Comparison of ENCODE assay signal across 8 cellular contexts in the genomic region with DNA sequence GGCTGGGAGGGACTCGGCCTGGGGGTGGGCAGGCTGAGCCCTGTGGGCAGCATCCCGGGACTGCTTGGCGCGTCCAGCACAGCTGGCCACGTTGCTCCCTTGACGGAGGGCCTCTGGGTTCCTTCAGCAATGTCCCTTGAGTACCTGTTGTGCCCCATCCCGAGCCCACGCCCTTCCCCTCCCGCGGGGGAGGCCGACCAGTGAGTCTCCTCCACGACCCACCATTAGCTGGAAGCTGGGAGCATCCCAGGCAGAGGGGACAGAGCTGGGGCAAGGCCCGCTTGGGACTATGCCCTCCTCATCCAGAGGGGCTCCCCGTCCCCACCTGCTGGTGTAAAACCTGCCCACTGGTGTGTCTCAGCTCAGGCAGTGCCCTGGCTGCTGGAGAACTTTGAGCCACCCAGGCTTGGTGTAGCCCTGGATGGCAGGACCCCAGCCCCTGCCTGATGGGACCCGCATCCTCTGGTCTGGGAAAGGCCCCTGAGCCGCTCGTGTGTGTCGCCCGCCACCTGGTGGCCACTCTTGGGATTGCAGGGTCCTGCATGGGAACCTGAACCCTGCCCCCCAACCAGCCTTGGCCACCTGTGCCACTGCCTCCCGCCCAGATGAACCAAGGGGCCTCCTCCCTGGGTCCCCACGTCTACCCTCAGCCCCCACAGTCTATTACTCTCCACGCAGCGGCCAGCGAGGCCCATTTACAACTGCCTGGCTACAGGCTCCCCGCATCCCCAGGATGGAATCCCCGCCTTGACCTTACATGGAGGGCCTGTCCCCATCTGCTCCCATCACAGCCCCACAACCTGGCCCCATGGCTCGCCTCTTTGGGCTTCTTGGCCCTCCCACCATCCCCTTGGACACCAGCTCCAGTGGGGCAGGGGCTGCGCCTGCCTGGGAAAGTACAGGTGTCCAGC. TPM values are rescaled to one million over a fixed set of nuclear protein-coding genes. Genes with fewer than 3 reads are reported as not detected.
A peak's percentile ranks its signal among the peaks of the same experiment; 100 is the strongest.
DNase-seq lines count a peak whose midpoint lies in the region; ATAC-seq lines count a peak whose summit lies in the region.

No MANE protein-coding gene starts in this region.

- peaks cover 3% of the 10 kb centered on the region for H3K4me1 Mint-ChIP-seq in activated CD8-positive, alpha-beta T cell treated with anti-CD3 and anti-CD28 coated beads, Interleukin-2, amount 10 ng/mL, durations not matched to agents 7 days and 5 days (ENCODE audit: low read depth)
- H3K4me1 Mint-ChIP-seq in memory B cell = peaks cover 6% of the 10 kb centered on the region

- H3K9me3 Mint-ChIP-seq in activated CD8-positive, alpha-beta T cell treated with anti-CD3 and anti-CD28 coated beads, Interleukin-2, amount 10 ng/mL, durations not matched to agents 7 days and 5 days (ENCODE audit: insufficient read depth) = no peaks in the 10 kb centered on the region
- no peaks in the 10 kb centered on the region for H3K9me3 Mint-ChIP-seq in memory B cell

- no peak overlapping the region for H3K4me3 Mint-ChIP-seq in activated CD8-positive, alpha-beta T cell treated with anti-CD3 and anti-CD28 coated beads, Interleukin-2, amount 10 ng/mL, durations not matched to agents 7 days and 5 days
- no peak overlapping the region for H3K4me3 Mint-ChIP-seq in memory B cell

- peak; percentile 61 for DNase-seq in NCI-H2227 (lab: John Stamatoyannopoulos, UW; ENCODE audit: unreplicated experiment)
- DNase-seq in NCI-H2227 treated with DMSO at 0.1 percent for 48 hours (lab: John Stamatoyannopoulos, UW) = no peak
- peak; percentile 42 for DNase-seq in NCI-H460 (ENCODE audit: extremely low read depth, low read depth)
- peak; percentile 87 for DNase-seq in activated CD8-positive, alpha-beta T cell treated with anti-CD3 and anti-CD28 coated beads, Interleukin-2, amount 10 ng/mL, durations not matched to agents 7 days and 5 days
- peak; percentile 92 for DNase-seq in ecto neural progenitor cell (ENCODE audit: low spot score)
- DNase-seq in memory B cell (ENCODE audit: low spot score in 2 of 2) = peak; percentile 90 to 97
- DNase-seq in stimulated activated CD8-positive, alpha-beta memory T cell treated with anti-CD3 and anti-CD28 coated beads, Interleukin-2, amount 100 ng/mL, for 1 hour (ENCODE audit: low read depth in 2 of 2) = peak; percentile 72 to 77

- CTCF ChIA-PET in activated CD8-positive, alpha-beta T cell treated with anti-CD3 and anti-CD28 coated beads, Interleukin-2, amount 10 ng/mL, durations not matched to agents 7 days and 5 days (lab: Charles Lee) = interaction anchor here (0.7 to 4.4 kb wide), 9 partner anchors 13 to 53 kb away, joined by 3 to 48 read pairs (median 4); no protein-coding TSS in a partner anchor

- POLR2A ChIA-PET in activated CD8-positive, alpha-beta T cell treated with anti-CD3 and anti-CD28 coated beads, Interleukin-2, amount 10 ng/mL, durations not matched to agents 7 days and 5 days (lab: Charles Lee) = no interaction called here

- H3K27me3 Mint-ChIP-seq in activated CD8-positive, alpha-beta T cell treated with anti-CD3 and anti-CD28 coated beads, Interleukin-2, amount 10 ng/mL, durations not matched to agents 7 days and 5 days (ENCODE audit: low read depth) = no peaks in the 10 kb centered on the region
- no peaks in the 10 kb centered on the region for H3K27me3 Mint-ChIP-seq in memory B cell

- ATAC-seq in activated CD8-positive, alpha-beta T cell treated with anti-CD3 and anti-CD28 coated beads, Interleukin-2, amount 10 ng/mL, durations not matched to agents 7 days and 5 days = peak; percentile 76
- ATAC-seq in memory B cell (ENCODE audit: low read depth) (peak; percentile 88), GM21528 (IDR thresholded peaks at IDR 0.05; ENCODE audit: low FRiP score, unreplicated experiment) (no peak)

- H3K36me3 Mint-ChIP-seq in activated CD8-positive, alpha-beta T cell treated with anti-CD3 and anti-CD28 coated beads, Interleukin-2, amount 10 ng/mL, durations not matched to agents 7 days and 5 days (ENCODE audit: low read depth) = peaks cover 4% of the 10 kb centered on the region
- H3K36me3 Mint-ChIP-seq in memory B cell = no peaks in the 10 kb centered on the region

- H3K27ac Mint-ChIP-seq in activated CD8-positive, alpha-beta T cell treated with anti-CD3 and anti-CD28 coated beads, Interleukin-2, amount 10 ng/mL, durations not matched to agents 7 days and 5 days = no peak overlapping the region
- no peak overlapping the region for H3K27ac Mint-ChIP-seq in memory B cell

RNA-seq across cellular contexts. Expression of a gene that starts 16.6 kb away (rescaled TPM):
- 0.35 TPM in 1 of 2 replicates, not detected in the other for total RNA-seq in NCI-H460 (2014; rRNA removed; shearing (Covaris generic))
- polyA plus RNA-seq in NCI-H460 (2014; cell fraction: nucleus; rRNA removed) = 0.70 TPM in 1 of 2 replicates, not detected in the other
- total RNA-seq in activated CD8-positive, alpha-beta T cell treated with anti-CD3 and anti-CD28 coated beads, Interleukin-2, amount 10 ng/mL, durations not matched to agents 7 days and 5 days = 1 to 10 TPM in 1 of 2 experiments, under 1 TPM in 1; 0.39 to 1.2 TPM

RNA-seq across cellular contexts. Expression of a gene that starts 33.8 kb away (rescaled TPM):
- total RNA-seq in NCI-H460 (2014; rRNA removed; shearing (Covaris generic)) = 3.9 and 7.1 TPM in 2 replicates
- 19.7 and 36.5 TPM in 2 replicates for polyA plus RNA-seq in NCI-H460 (2014; cell fraction: nucleus; rRNA removed)
- 10 to 100 TPM; 29.4 to 31.5 TPM for total RNA-seq in activated CD8-positive, alpha-beta T cell treated with anti-CD3 and anti-CD28 coated beads, Interleukin-2, amount 10 ng/mL, durations not matched to agents 7 days and 5 days
